Comparison of ENCODE assay signal across 8 cellular contexts in the genomic region with DNA sequence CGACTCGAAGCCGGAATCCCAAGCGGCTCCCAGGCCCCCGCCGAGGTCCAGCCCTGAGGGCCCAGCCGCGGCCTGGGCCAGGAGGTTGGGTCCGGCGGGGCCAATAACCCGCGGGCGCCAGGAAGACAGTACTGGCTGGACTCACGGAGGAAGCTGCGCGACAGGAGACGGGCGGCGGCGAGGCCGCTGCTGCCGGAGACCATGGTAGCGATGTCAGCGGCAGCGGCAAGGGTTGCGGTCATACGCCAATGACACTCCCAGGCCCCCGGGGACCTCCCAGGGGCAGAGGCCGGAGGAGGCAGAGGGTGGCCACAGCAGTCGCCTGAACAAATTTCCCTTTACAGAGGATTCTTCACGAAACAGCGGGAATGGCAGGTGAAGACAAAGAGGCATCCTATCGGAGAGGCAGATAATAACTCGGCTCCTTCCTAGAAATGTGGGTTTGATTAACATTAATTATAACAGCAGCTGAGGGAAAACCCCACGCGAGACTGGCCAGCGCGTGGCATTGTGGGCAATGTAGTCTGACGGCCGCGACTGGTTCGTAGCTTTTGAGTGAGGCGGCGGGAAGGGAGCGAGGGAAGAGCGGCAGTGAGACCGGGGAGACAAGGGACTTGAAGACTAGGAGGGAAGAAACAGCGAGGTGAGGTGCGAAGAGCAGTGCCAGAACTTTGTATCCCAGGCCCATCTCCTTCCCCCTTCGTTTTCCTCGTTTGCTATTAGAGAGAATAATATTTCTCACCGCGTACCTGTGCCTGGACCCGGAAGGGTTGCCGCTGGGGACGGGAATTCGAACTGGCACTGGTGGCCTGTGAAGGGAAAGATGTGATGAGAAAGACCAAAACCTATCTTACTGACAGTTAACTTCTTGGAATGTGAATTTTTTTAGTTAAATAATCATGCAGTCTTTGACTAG.
DNase-seq lines count a peak whose midpoint lies in the region; ATAC-seq and TF ChIP-seq lines count a peak whose summit lies in the region.

A gene (minus strand): TSS at position 253 of the 916 bp plus-strand sequence. CDS start 11 bp downstream, at position 242.

- DNase-seq in AG09319 (ENCODE audit: extremely low read depth, low read depth) (peak; percentile 44), NCI-H446 treated with DMSO at 0.1 percent for 48 hours (lab: John Stamatoyannopoulos, UW) (peak; percentile 71), cerebellar cortex (ENCODE audit: low spot score) (peak; percentile 92), islet precursor cell (peak; percentile 91)
- peak; percentile 68 to 69 for DNase-seq in stimulated activated CD4-positive, alpha-beta T cell treated with anti-CD3 and anti-CD28 coated beads, Interleukin-15, amount 100 ng/mL, for 1 hour (ENCODE audit: low read depth in 1 of 2, low spot score in 1 of 2)

- no peak for TF ChIP-seq CTCF in AG09319 (IDR thresholded peaks at IDR 0.05; ENCODE audit: low read depth, low read length)

- peak; percentile 97 for ATAC-seq in GM19035 (IDR thresholded peaks at IDR 0.05; ENCODE audit: unreplicated experiment)
- peak; percentile 97 for ATAC-seq in HG03354 (IDR thresholded peaks at IDR 0.05; ENCODE audit: poor library complexity, severe bottlenecking, unreplicated experiment)
- ATAC-seq in activated CD4-positive, CD25-positive, alpha-beta regulatory T cell treated with anti-CD3 and anti-CD28 coated beads, Interleukin-2, amount 50 U/mL, for 24 hours, result peak; percentile 96 to 97

Comparison
In these comparisons a context has a peak if more than half of its experiments do, and no peak if none do; other contexts are left out.
1. Peak in every context shown above with its lines: DNase-seq and ATAC-seq.